21 cellular contexts compared by ENCODE assay signal in the genomic region with DNA sequence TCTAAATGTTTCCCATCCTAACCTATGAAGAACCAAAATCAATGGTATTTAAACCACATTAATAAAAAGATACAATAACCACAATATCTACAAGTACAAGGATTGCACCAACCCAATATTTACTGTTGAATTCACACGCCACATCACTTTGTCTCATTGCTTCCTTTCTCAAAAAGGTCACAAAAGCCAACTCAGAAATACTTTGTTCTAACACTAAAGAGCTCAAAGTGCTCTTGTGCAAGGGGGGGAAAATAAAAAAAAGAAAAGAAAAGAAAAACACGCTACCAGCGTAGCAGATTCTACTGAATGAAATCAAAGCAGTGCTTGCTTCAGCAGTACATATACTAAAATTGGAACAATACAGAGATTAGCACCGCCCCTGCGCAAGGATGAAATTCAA. TPM values are rescaled to one million over a fixed set of nuclear protein-coding genes. Genes with fewer than 3 reads are reported as not detected.
DNase-seq lines count a peak whose midpoint lies in the region; ATAC-seq, FAIRE-seq and TF ChIP-seq lines count a peak whose summit lies in the region.
"Had no signal": no experiment of that assay in that cellular context is flagged by ENCODE, and none has a peak within 500 bp of the region (broad histone marks: within the 10 kb centered on the region; RNA-seq: fewer than 3 reads in every experiment).

No MANE protein-coding gene starts in this region.

- no peak for FAIRE-seq in HepG2 (lab: Jason Lieb, UNC)
- FAIRE-seq: D721Med, GM12878, GM19239 had no signal

- H3K27me3 Mint-ChIP-seq in WTC11 (ENCODE audit: low read depth) (no peaks in the 10 kb centered on the region), neural progenitor cell (ENCODE audit: insufficient read depth, low read depth) (peaks cover 3% of the 10 kb centered on the region)
- H3K27me3 Mint-ChIP-seq: B cell; CD4-positive, alpha-beta T cell; CD8-positive, alpha-beta memory T cell had no signal

- 36% methylated on average over 4 of the region's 5 CpGs for WGBS in HepG2 (ENCODE audit: low lambda C conversion rate)
- WGBS in right lobe of liver (ENCODE audit: insufficient coverage, low coverage, low lambda C conversion rate, missing lambda C conversion rate), result 84% methylated on average over 5 of the region's 5 CpGs
- 88 to 92% methylated on average over 5 of the region's 5 CpGs for WGBS in body of pancreas, 2 donors

- H3K4me3 ChIP-seq in HepG2 (replicated peaks in 1 of 3; ENCODE audit: insufficient read depth in 1 of 3, low read depth in 2 of 3, low read length in 3 of 3) (peak overlapping the region in 2 of 3 experiments; percentile 5 to 17; a peak in 1 of 6 replicates), right lobe of liver (no peak overlapping the region), neural progenitor cell (no peak overlapping the region), body of pancreas (no peak overlapping the region)
- H3K4me3 ChIP-seq: BLaER1, GM12878, GM23248 had no signal

- H3K27me3 ChIP-seq in HepG2 (ENCODE audit: control insufficient read depth in 1 of 2, insufficient read depth in 2 of 2, low read length in 2 of 2) (no peaks in the 10 kb centered on the region), right lobe of liver (no peaks in the 10 kb centered on the region), neural progenitor cell (no peaks in the 10 kb centered on the region), body of pancreas (no peaks in the 10 kb centered on the region)
- H3K27me3 ChIP-seq: BLaER1 had no signal

- intact Hi-C loops in HepG2 (cut with micrococcal nuclease; ENCODE audit: unreplicated experiment), result loop anchor here (5.0 kb wide), 2 partner anchors 75 to 85 kb away; no protein-coding TSS in a partner anchor
- intact Hi-C loops in right lobe of liver (cut with DNase I), result no loop called here
- intact Hi-C loops in body of pancreas (cut with DNase I), result no loop called here

- TF ChIP-seq CTCF in HepG2 (CRISPR knock-in tag; IDR thresholded peaks at IDR 0.05), result no peak
- TF ChIP-seq CTCF in right lobe of liver (IDR thresholded peaks at IDR 0.05), result no peak
- no peak for TF ChIP-seq CTCF in WTC11 (IDR thresholded peaks at IDR 0.05)
- TF ChIP-seq CTCF in neural progenitor cell (IDR thresholded peaks at IDR 0.05), result no peak
- no peak for TF ChIP-seq CTCF in body of pancreas (IDR thresholded peaks at IDR 0.05)

- BruUV-seq in HepG2 (replicated peaks; lab: Mats Ljungman, UMichigan), result no TSS peak

- ATAC-seq in HepG2 (peak; percentile 67), right lobe of liver (no peak), WTC11 (no peak), body of pancreas (no peak)
- ATAC-seq: GM12878 had no signal

- no peaks in the 10 kb centered on the region for H3F3A ChIP-seq in neural progenitor cell (ENCODE audit: low read depth)

- H3K4me1 ChIP-seq in HepG2 (ENCODE audit: insufficient read depth, low read length) (peaks cover 16% of the 10 kb centered on the region), right lobe of liver (no peaks in the 10 kb centered on the region), neural progenitor cell (peaks cover 9% of the 10 kb centered on the region), body of pancreas (no peaks in the 10 kb centered on the region)
- H3K4me1 ChIP-seq: BLaER1 had no signal

- H3K4me3 Mint-ChIP-seq in WTC11 (no peak overlapping the region), neural progenitor cell (no peak overlapping the region)
- H3K4me3 Mint-ChIP-seq: B cell; CD4-positive, alpha-beta T cell; CD8-positive, alpha-beta memory T cell had no signal

- H3K9me3 Mint-ChIP-seq in WTC11, result peaks cover 40% of the 10 kb centered on the region
- H3K9me3 Mint-ChIP-seq in neural progenitor cell, result peaks cover 37% of the 10 kb centered on the region

- CTCF ChIA-PET in HepG2 (lab: Yijun Ruan, JAX; ENCODE audit: low intra/inter-chr PET ratio, low total read pairs) (no interaction called here), WTC11 (lab: Charles Lee) (no interaction called here)

- H3K79me2 ChIP-seq in HepG2 (ENCODE audit: insufficient read depth, low read length), result peaks cover 5% of the 10 kb centered on the region
- peaks cover 39% of the 10 kb centered on the region for H3K79me2 ChIP-seq in neural progenitor cell (ENCODE audit: low read depth)

- POLR2A ChIA-PET in HepG2 (lab: Yijun Ruan, JAX) (no interaction called here), WTC11 (lab: Charles Lee) (no interaction called here)

- H4K20me1 ChIP-seq in HepG2 (ENCODE audit: insufficient read depth, low read length) (no peaks in the 10 kb centered on the region), neural progenitor cell (ENCODE audit: low read depth) (no peaks in the 10 kb centered on the region)
- H4K20me1 ChIP-seq: BLaER1 had no signal

- H3K4me2 ChIP-seq in HepG2 (ENCODE audit: low read depth, low read length), result peak overlapping the region; percentile 63
- H3K4me2 ChIP-seq in neural progenitor cell, result no peak overlapping the region
- H3K4me2 ChIP-seq: BLaER1 had no signal

- TF ChIP-seq RAD21 in HepG2 (CRISPR knock-in tag; IDR thresholded peaks at IDR 0.05), result no peak

- H3K36me3 Mint-ChIP-seq in WTC11 (peaks cover 34% of the 10 kb centered on the region), neural progenitor cell (peaks cover 36% of the 10 kb centered on the region)

- H3K27ac Mint-ChIP-seq in WTC11 (0 out of 2 replicates have a peak overlapping the region, but pooled peaks have one; percentile 2), neural progenitor cell (peak overlapping the region; percentile 3)
- H3K27ac Mint-ChIP-seq: B cell; CD4-positive, alpha-beta T cell; CD8-positive, alpha-beta memory T cell had no signal

- peaks cover 13% of the 10 kb centered on the region for H3K9me3 ChIP-seq in HepG2 (ENCODE audit: low read length)
- H3K9me3 ChIP-seq in right lobe of liver, result no peaks in the 10 kb centered on the region
- H3K9me3 ChIP-seq in neural progenitor cell (ENCODE audit: low read depth), result no peaks in the 10 kb centered on the region
- peaks cover 0 to 8% (median 0%) of the 10 kb centered on the region in 3 donors for H3K9me3 ChIP-seq in body of pancreas

- H3K4me1 Mint-ChIP-seq in WTC11 (peaks cover 20% of the 10 kb centered on the region), neural progenitor cell (peaks cover 10% of the 10 kb centered on the region)
- H3K4me1 Mint-ChIP-seq: B cell; CD8-positive, alpha-beta memory T cell had no signal

- TF ChIP-seq POLR2A in HepG2 (IDR thresholded peaks at IDR 0.05; ENCODE audit: insufficient read depth in 1 of 2, low read depth in 2 of 2, low read length in 2 of 2) (no peak), right lobe of liver (IDR thresholded peaks at IDR 0.05) (no peak), body of pancreas (IDR thresholded peaks at IDR 0.05) (no peak)

- H3K27ac ChIP-seq in HepG2 (ENCODE audit: extremely low read length, insufficient read depth, low read length) (peak overlapping the region; percentile 25), right lobe of liver (no peak overlapping the region), neural progenitor cell (no peak overlapping the region), body of pancreas (no peak overlapping the region)
- H3K27ac ChIP-seq: 22Rv1, BLaER1, C4-2B, GM23248 had no signal

- H2AFZ ChIP-seq in HepG2 (ENCODE audit: low read length) (no peak overlapping the region), neural progenitor cell (replicated peaks) (no peak overlapping the region)
- H2AFZ ChIP-seq: GM23248 had no signal

- H3K36me3 ChIP-seq in HepG2 (replicated peaks in 1 of 2; ENCODE audit: control insufficient read depth in 1 of 2, insufficient read depth in 2 of 2, low read length in 2 of 2) (no peaks in the 10 kb centered on the region), right lobe of liver (no peaks in the 10 kb centered on the region), neural progenitor cell (no peaks in the 10 kb centered on the region), body of pancreas (replicated peaks in 1 of 2; ENCODE audit: insufficient read depth in 1 of 2, low read depth in 2 of 2) (no peaks in the 10 kb centered on the region)

- in situ Hi-C loops in HepG2 (cut with HindIII; ENCODE audit: extremely low pct_ligation_motif_present, low pct_unique_long_range_greater_than_20kb), result no loop called here

- H3K9ac ChIP-seq in HepG2 (ENCODE audit: insufficient read depth, low read depth, low read length) (peak overlapping the region; percentile 9; the same call in 1 of the 2 replicates), neural progenitor cell (no peak overlapping the region)
- H3K9ac ChIP-seq: BLaER1, GM23248 had no signal

- TF ChIP-seq EP300 in HepG2 (IDR thresholded peaks at IDR 0.05; ENCODE audit: low read depth in 2 of 2, low read length in 2 of 2) (peak in 1 of 2 experiments; percentile 27; a peak in 1 of 4 replicates), HepG2 (CRISPR knock-in tag; IDR thresholded peaks at IDR 0.05; ENCODE audit: borderline replicate concordance) (no peak)

- DNase-seq in HepG2 (ENCODE audit: low spot score) (peak; percentile 71), right lobe of liver (no peak), WTC11 (ENCODE audit: low spot score) (no peak), neural progenitor cell (ENCODE audit: low spot score) (no peak), body of pancreas (no peak), HT-29 (ENCODE audit: low spot score) (no peak)
- DNase-seq: CD4-positive, alpha-beta T cell; CD8-positive, alpha-beta memory T cell; DMS 273 treated with DMSO at 0.1 percent for 48 hours; DMS79; EL; GDM1; GM23248; HCEC 1CT had no signal

RNA-seq across cellular contexts. Expression of a gene that starts 10.5 kb away (rescaled TPM):
- total RNA-seq in HepG2 (2016; rRNA removed; fragmentation: Illumina TruSeq; extraction: Trizol) (6.3 and 8.3 TPM in 2 replicates), right lobe of liver (10 to 100 TPM in 3 of 6 experiments, 1 to 10 TPM in 3; 5.0 to 12.3 (median 10.0) TPM), WTC11 (2021) (22.6 to 25.6 TPM (median 25.3 TPM) in 3 replicates), neural progenitor cell (ENCODE audit: low replicate concordance) (14.7 and 21.4 TPM in 2 replicates), body of pancreas (10 to 100 TPM; 26.0 to 30.4 TPM)
- total RNA-seq in HepG2 (2016; cell fraction: cytosol; rRNA removed; fragmentation: Illumina TruSeq; extraction: Trizol; ENCODE audit: low read depth), result 21.8 and 24.5 TPM in 2 replicates
- total RNA-seq in HepG2 (2016; cell fraction: insoluble cytoplasmic fraction; rRNA removed; fragmentation: Illumina TruSeq; extraction: Trizol), result 7.2 and 8.3 TPM in 2 replicates
- total RNA-seq in HepG2 (2016; cell fraction: membrane; rRNA removed; fragmentation: Illumina TruSeq; extraction: Trizol), result 9.4 and 10.7 TPM in 2 replicates
- total RNA-seq in HepG2 (2016; cell fraction: nucleus; rRNA removed; fragmentation: Illumina TruSeq; extraction: Trizol), result 12.7 and 17.3 TPM in 2 replicates
- polyA plus RNA-seq in HepG2 (2011; rRNA removed), result 6.6 and 8.2 TPM in 2 replicates
- 5.4 and 5.7 TPM in 2 replicates for polyA plus RNA-seq in HepG2 (2011; cell fraction: cytosol; rRNA removed)
- 11.8 and 12.2 TPM in 2 replicates for polyA plus RNA-seq in HepG2 (2011; cell fraction: nucleus; rRNA removed)
- polyA plus RNA-seq in HepG2 (2012), result 4.1 and 5.0 TPM in 2 replicates
- polyA plus RNA-seq in HepG2 (2016; cell fraction: cytosol; fragmentation: Illumina TruSeq; extraction: Trizol; ENCODE audit: low read depth), result 0.71 and 0.82 TPM in 2 replicates
- polyA plus RNA-seq in HepG2 (2016; cell fraction: insoluble cytoplasmic fraction; fragmentation: Illumina TruSeq; extraction: Trizol; ENCODE audit: low read depth), result 4.4 and 4.7 TPM in 2 replicates
- 1.1 TPM in 2 replicates for polyA plus RNA-seq in HepG2 (2016; cell fraction: membrane; fragmentation: Illumina TruSeq; extraction: Trizol; ENCODE audit: low read depth)
- polyA plus RNA-seq in HepG2 (2016; cell fraction: nucleus; fragmentation: Illumina TruSeq; extraction: Trizol; ENCODE audit: insufficient read depth, low read depth), result 10.0 and 10.5 TPM in 2 replicates
- polyA minus RNA-seq in HepG2 (2011; rRNA and poly(A)+ RNA removed; ENCODE audit: low replicate concordance), result 8.1 and 27.5 TPM in 2 replicates
- polyA minus RNA-seq in HepG2 (2011; cell fraction: cytosol; rRNA and poly(A)+ RNA removed), result 12.5 and 12.9 TPM in 2 replicates
- polyA minus RNA-seq in HepG2 (2011; cell fraction: nucleus; rRNA and poly(A)+ RNA removed), result 30.4 and 32.9 TPM in 2 replicates
- 44.2 and 48.2 TPM in 2 replicates for total RNA-seq in HT-29 (2014; rRNA removed; shearing (Covaris generic))

Comparison
In these comparisons a context has a peak if more than half of its experiments do, and no peak if none do; other contexts are left out.
1. H3K4me3 ChIP-seq: peak in HepG2 (2 of 3); none in right lobe of liver (0 of 3), neural progenitor cell (single experiment) and body of pancreas (0 of 2).